In genomic region chr15:62739507-62739906, GRCh38 we compare ENCODE assay signal across 13 cellular contexts.
DNase-seq lines count a peak whose midpoint lies in the region; ATAC-seq and TF ChIP-seq lines count a peak whose summit lies in the region.
"Had no signal": no experiment of that assay in that cellular context is flagged by ENCODE, and none has a peak within 500 bp of the region (broad histone marks: within the 10 kb centered on the region; RNA-seq: fewer than 3 reads in every experiment).

No MANE protein-coding gene starts in this region.

- H3K27ac ChIP-seq in SJSA1: peak overlapping the region; percentile 78

- DNase-seq in Daoy (ENCODE audit: low read depth) (peak; percentile 67), SJSA1 (ENCODE audit: low read depth in 1 of 2, low spot score in 2 of 2) (peak in 1 of 2 experiments; percentile 39), fibroblast of pulmonary artery (ENCODE audit: low read depth) (peak; percentile 56), pons (ENCODE audit: low spot score) (peak; percentile 39), NCI-H1092 (lab: John Stamatoyannopoulos, UW) (no peak), NCI-H510A (lab: John Stamatoyannopoulos, UW) (no peak)
- DNase-seq: activated CD4-positive, CD25-positive, alpha-beta regulatory T cell treated with anti-CD3 and anti-CD28 coated beads, Interleukin-2, amount 50 U/mL, for 72 hours; activated naive CD8-positive, alpha-beta T cell treated with anti-CD3 and anti-CD28 coated beads for 36 hours; CD4-positive, CD25-positive, alpha-beta regulatory T cell; NK-92 treated with Interleukin-12 subunit alpha and Interleukin-12 subunit beta, amount 100 ng/mL, for 24 hours; stimulated activated CD4-positive, alpha-beta T cell treated with anti-CD3 and anti-CD28 coated beads, Interleukin-15, amount 100 ng/mL, for 24 hours had no signal

- no peaks in the 10 kb centered on the region for H3K27me3 ChIP-seq in SJSA1 (replicated peaks)

- H3K4me1 ChIP-seq in SJSA1 (replicated peaks): peaks cover 33% of the 10 kb centered on the region

- H3K36me3 ChIP-seq in SJSA1: peaks cover 10% of the 10 kb centered on the region

- H3K4me3 ChIP-seq in SJSA1 (no peak overlapping the region), fibroblast of pulmonary artery (replicated peaks; ENCODE audit: low read depth, low read length) (no peak overlapping the region)

- ATAC-seq in HG02623 (IDR thresholded peaks at IDR 0.05; ENCODE audit: unreplicated experiment): no peak
- ATAC-seq in GM21390 (IDR thresholded peaks at IDR 0.05; ENCODE audit: unreplicated experiment): no peak

- TF ChIP-seq CTCF in fibroblast of pulmonary artery (IDR thresholded peaks at IDR 0.05; ENCODE audit: low read length, missing control alignments): no peak

- H3K9me3 ChIP-seq in SJSA1 (replicated peaks): no peaks in the 10 kb centered on the region

Comparison
In these comparisons a context has a peak if more than half of its experiments do, and no peak if none do; other contexts are left out.
1. DNase-seq: peak in Daoy (single experiment), fibroblast of pulmonary artery (single experiment) and pons (single experiment); none in NCI-H1092 (single experiment) and NCI-H510A (single experiment).